Comparison of ENCODE assay signal across 27 cellular contexts in the genomic region with DNA sequence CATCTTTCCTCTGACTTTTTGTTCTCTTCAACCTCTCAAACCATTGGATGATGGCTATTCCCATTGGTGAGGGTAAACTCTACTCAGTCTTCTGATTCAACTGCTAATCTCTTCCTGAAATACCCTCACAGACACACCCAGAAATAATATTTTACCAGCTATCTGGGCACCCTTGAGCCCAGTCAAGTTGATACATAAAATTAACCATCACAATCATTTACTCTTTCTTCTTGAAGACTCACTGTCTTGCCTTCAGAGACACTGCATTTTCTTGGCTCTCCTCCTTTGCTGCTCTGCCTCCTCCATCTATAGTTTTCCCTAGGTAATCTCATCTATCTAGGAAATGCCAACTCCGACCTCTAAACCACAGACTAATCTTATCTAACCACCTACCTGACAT. TPM values are rescaled to one million over a fixed set of nuclear protein-coding genes. Genes with fewer than 3 reads are reported as not detected.
"Had no signal": no experiment of that assay in that cellular context is flagged by ENCODE, and none has a peak within 500 bp of the region (broad histone marks: within the 10 kb centered on the region; RNA-seq: fewer than 3 reads in every experiment).

No MANE protein-coding gene starts in this region.

- H3K27me3 ChIP-seq: stomach, suprapubic skin, testis, thyroid gland, tibial artery, tibial nerve, transverse colon, upper lobe of left lung, upper lobe of right lung, uterus, vagina had no signal

- DNase-seq: stimulated activated CD4-positive, alpha-beta T cell treated with anti-CD3 and anti-CD28 coated beads, Interleukin-2, amount 100 ng/mL, for 48 hours; stimulated activated CD4-positive, alpha-beta T cell treated with anti-CD3 and anti-CD28 coated beads, Interleukin-4, amount 100 ng/mL, for 1 hour; stimulated activated CD4-positive, alpha-beta T cell treated with anti-CD3 and anti-CD28 coated beads, Interleukin-4, amount 100 ng/mL, for 24 hours; stimulated activated CD4-positive, alpha-beta T cell treated with anti-CD3 and anti-CD28 coated beads, Interleukin-4, amount 100 ng/mL, for 4 hours; stimulated activated CD8-positive, alpha-beta memory T cell treated with anti-CD3 and anti-CD28 coated beads, Interleukin-4, amount 100 ng/mL, for 48 hours; stimulated activated naive B cell treated with anti-CD40 and anti-IgM and Interleukin-4, amounts not matched to agents 10 μg/mL and 1 μg/mL and 100 μg/mL, for 72 hours; stimulated activated naive CD4-positive, alpha-beta T cell; stimulated activated naive CD4-positive, alpha-beta T cell treated with Interleukin-2 at 50 U/mL for 16 hours; stimulated activated naive CD8-positive, alpha-beta T cell treated with anti-CD3 and anti-CD28 coated beads, Interleukin-15, amount 100 ng/mL, for 72 hours; stimulated activated naive CD8-positive, alpha-beta T cell treated with anti-CD3 and anti-CD28 coated beads, Interleukin-15, Interleukin-2, amounts not matched to agents 100 U/mL and 50 U/mL, for 24 hours; stomach; substantia nigra; testis; thyroid gland; tibial artery; transverse colon; trophoblast cell; upper lobe of left lung; upper lobe of right lung; uterus had no signal

- H3K27ac ChIP-seq: stomach, suprapubic skin, testis, thoracic aorta, thyroid gland, tibial artery, tibial nerve, transverse colon, upper lobe of left lung, upper lobe of right lung, uterus, vagina had no signal

- H3K36me3 ChIP-seq: stomach, suprapubic skin, thoracic aorta, thyroid gland, tibial artery, tibial nerve, transverse colon, upper lobe of left lung, upper lobe of right lung, uterus, vagina had no signal

- ATAC-seq: stimulated activated effector memory CD8-positive, alpha-beta T cell treated with anti-CD3 and anti-CD28 coated beads, Interleukin-12 subunit alpha, Interleukin-12 subunit beta, amount 100 ng/mL, for 72 hours; stimulated activated memory B cell treated with anti-CD40 and anti-IgM and Interleukin-4, amounts not matched to agents 10 μg/mL and 1 μg/mL and 100 μg/mL, for 72 hours; stimulated activated naive B cell treated with anti-CD40 and anti-IgM and Interleukin-4, amounts not matched to agents 10 μg/mL and 1 μg/mL and 100 μg/mL, for 72 hours; stimulated activated naive CD8-positive, alpha-beta T cell treated with anti-CD3 and anti-CD28 coated beads, Interleukin-15, amount 100 ng/mL, for 72 hours; stimulated activated naive CD8-positive, alpha-beta T cell treated with anti-CD3 and anti-CD28 coated beads, Interleukin-15, Interleukin-2, amounts not matched to agents 100 U/mL and 50 U/mL, for 24 hours; upper lobe of right lung had no signal

- FAIRE-seq: urothelium cell line had no signal

- H3K4me1 ChIP-seq: stomach, suprapubic skin, testis, thyroid gland, tibial artery, tibial nerve, transverse colon, upper lobe of left lung, upper lobe of right lung, uterus, vagina had no signal

- H3K4me3 ChIP-seq: stomach, suprapubic skin, testis, thoracic aorta, thyroid gland, tibial artery, tibial nerve, transverse colon, upper lobe of left lung, upper lobe of right lung, uterus, vagina had no signal

- H3K9me3 ChIP-seq: stomach, suprapubic skin, testis, thoracic aorta, thyroid gland, tibial artery, tibial nerve, transverse colon, upper lobe of left lung, upper lobe of right lung, uterus, vagina had no signal

RNA-seq across cellular contexts. Expression of a gene that starts 12.6 kb away (rescaled TPM):
- total RNA-seq: stomach had no signal
